In the genomic region with DNA sequence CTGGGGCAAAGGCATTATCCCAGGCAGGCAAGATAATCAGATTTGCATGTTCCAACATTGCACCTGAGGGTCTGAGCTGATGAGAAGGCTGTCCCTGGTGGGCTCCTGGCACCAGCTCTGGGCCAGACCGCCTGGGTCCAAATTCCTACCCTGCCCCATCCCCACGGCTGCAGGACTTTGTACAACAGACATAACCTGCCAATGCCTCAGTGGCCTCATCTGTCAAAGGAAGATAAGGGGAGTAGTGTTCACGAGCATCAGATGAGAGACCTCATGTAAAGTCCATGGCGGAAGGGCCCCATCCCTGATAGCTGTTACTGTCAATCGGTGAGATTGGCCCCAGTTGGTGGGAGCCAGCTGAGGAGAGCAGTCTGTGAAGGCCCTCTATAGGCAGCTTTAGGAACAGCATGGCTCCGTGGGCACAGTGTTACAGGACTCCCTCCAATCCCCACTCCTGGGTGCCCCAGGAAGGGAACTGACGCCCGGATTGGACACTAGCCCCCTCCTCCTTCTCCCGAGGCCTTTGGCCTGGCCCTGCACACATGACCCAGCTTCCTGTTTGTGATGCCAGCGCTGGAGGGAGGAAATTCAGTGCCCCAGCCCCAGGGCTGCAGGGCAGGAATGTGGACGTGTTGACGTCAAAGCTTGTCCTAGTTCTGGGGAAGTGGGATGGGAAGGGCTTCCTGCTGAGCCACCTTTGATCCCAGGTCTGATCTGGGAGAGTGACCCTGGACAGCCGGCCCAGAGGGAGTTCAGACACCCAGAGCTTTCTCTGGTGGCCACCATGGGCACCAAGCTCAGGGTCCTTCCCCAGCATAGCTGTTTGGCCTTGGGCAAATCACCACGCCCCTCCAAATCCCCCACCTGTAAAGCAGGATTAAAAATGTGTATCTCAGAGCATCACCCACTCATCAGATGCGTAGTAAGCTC, we compare ENCODE assay signal across 8 cellular contexts. TPM values are rescaled to one million over a fixed set of nuclear protein-coding genes. Genes with fewer than 3 reads are reported as not detected.
DNase-seq lines count a peak whose midpoint lies in the region; ATAC-seq and TF ChIP-seq lines count a peak whose summit lies in the region.

No MANE protein-coding gene starts in this region.

- H3K4me3 ChIP-seq in CD4-positive, alpha-beta memory T cell (ENCODE audit: low read length in 2 of 2), result no peak overlapping the region

- H3K36me3 ChIP-seq in CD4-positive, alpha-beta memory T cell (ENCODE audit: insufficient read depth, low read length), result no peaks in the 10 kb centered on the region

- H3K4me1 Mint-ChIP-seq in CD4-positive, alpha-beta memory T cell, result peaks cover 15 to 22% (median 17%) of the 10 kb centered on the region in 4 donors
- H3K4me1 Mint-ChIP-seq in type B pancreatic cell (ENCODE audit: unreplicated experiment), result peaks cover 9% of the 10 kb centered on the region

- no peaks in the 10 kb centered on the region for H3K9me3 ChIP-seq in CD4-positive, alpha-beta memory T cell (ENCODE audit: control insufficient read depth in 1 of 2, low read length in 2 of 2)

- no peaks in the 10 kb centered on the region for H3K9me3 Mint-ChIP-seq in CD4-positive, alpha-beta memory T cell
- no peaks in the 10 kb centered on the region for H3K9me3 Mint-ChIP-seq in activated naive CD4-positive, alpha-beta T cell treated with anti-CD3 and anti-CD28 coated beads, Interleukin-2, amount 50 U/mL, for 72 hours
- H3K9me3 Mint-ChIP-seq in type B pancreatic cell, result no peaks in the 10 kb centered on the region

- peak; percentile 58 to 69 (median 61) for DNase-seq in CD4-positive, alpha-beta memory T cell
- DNase-seq in HuH-7 (ENCODE audit: low spot score), result peak; percentile 83
- peak; percentile 74 for DNase-seq in SK-N-DZ (ENCODE audit: low spot score)
- peak in 1 of 2 donors; percentile 71 for DNase-seq in activated naive CD4-positive, alpha-beta T cell treated with anti-CD3 and anti-CD28 coated beads, Interleukin-2, amount 50 U/mL, for 72 hours (ENCODE audit: low spot score in 2 of 2)
- DNase-seq in head of caudate nucleus, result peak; percentile 54 to 89 (median 78)
- DNase-seq in posterior cingulate gyrus, result peak; percentile 40 to 95 (median 74)
- DNase-seq in type B pancreatic cell (ENCODE audit: extremely low spot score, unreplicated experiment), result no peak

- CTCF ChIA-PET in CD4-positive, alpha-beta memory T cell (lab: Charles Lee; ENCODE audit: partially characterized antibody), result interaction anchor here (0.7 to 11.7 kb wide), 45 partner anchors 9 to 321 kb away, joined by 3 to 547 read pairs (median 5); partner anchors contain the start of genes DUSP1 and RPL26L1

- no peak overlapping the region for H3K4me3 Mint-ChIP-seq in CD4-positive, alpha-beta memory T cell
- no peak overlapping the region for H3K4me3 Mint-ChIP-seq in type B pancreatic cell

- ATAC-seq in GM19372 (IDR thresholded peaks at IDR 0.05; ENCODE audit: low read depth, unreplicated experiment), result peak; percentile 79
- ATAC-seq in activated naive CD4-positive, alpha-beta T cell treated with anti-CD3 and anti-CD28 coated beads, Interleukin-2, amount 50 U/mL, for 72 hours, result peak; percentile 75 to 83

- no peak overlapping the region for H3K27ac ChIP-seq in CD4-positive, alpha-beta memory T cell (ENCODE audit: low read depth, low read length)

- no peaks in the 10 kb centered on the region for H3K36me3 Mint-ChIP-seq in CD4-positive, alpha-beta memory T cell
- no peaks in the 10 kb centered on the region for H3K36me3 Mint-ChIP-seq in activated naive CD4-positive, alpha-beta T cell treated with anti-CD3 and anti-CD28 coated beads, Interleukin-2, amount 50 U/mL, for 72 hours
- H3K36me3 Mint-ChIP-seq in type B pancreatic cell, result no peaks in the 10 kb centered on the region

- no peaks in the 10 kb centered on the region for H3K27me3 ChIP-seq in CD4-positive, alpha-beta memory T cell (ENCODE audit: insufficient read depth, low read length)

- peak overlapping the region in 5 of 7 donors; percentile 0 to 62 (median 41) for H3K27ac Mint-ChIP-seq in CD4-positive, alpha-beta memory T cell
- H3K27ac Mint-ChIP-seq in activated naive CD4-positive, alpha-beta T cell treated with anti-CD3 and anti-CD28 coated beads, Interleukin-2, amount 50 U/mL, for 72 hours, result no peak overlapping the region
- no peak overlapping the region for H3K27ac Mint-ChIP-seq in type B pancreatic cell

- H3K27me3 Mint-ChIP-seq in CD4-positive, alpha-beta memory T cell, result peaks cover 9 to 13% of the 10 kb centered on the region in 2 donors
- peaks cover 17% of the 10 kb centered on the region for H3K27me3 Mint-ChIP-seq in type B pancreatic cell

- peak; percentile 85 for TF ChIP-seq CTCF in type B pancreatic cell (conservative IDR thresholded peaks at IDR 0.05)

- peaks cover 11% of the 10 kb centered on the region for H3K4me1 ChIP-seq in CD4-positive, alpha-beta memory T cell (ENCODE audit: insufficient read depth, low read length)

- intact Hi-C loops in CD4-positive, alpha-beta memory T cell (cut with micrococcal nuclease), result loop anchor here (5.0 kb wide), 1 partner anchor 198 kb away; no protein-coding TSS in a partner anchor
- intact Hi-C loops in head of caudate nucleus (cut with DNase I), result loop anchor here (2.0 to 10.0 kb wide), 2 partner anchors 218 to 570 kb away; no protein-coding TSS in a partner anchor
- intact Hi-C loops in posterior cingulate gyrus (cut with DNase I), result no loop called here

- POLR2A ChIA-PET in CD4-positive, alpha-beta memory T cell (lab: Charles Lee; ENCODE audit: partially characterized antibody), result interaction anchor here (0.5 to 4.1 kb wide), 14 partner anchors 8 to 464 kb away, joined by 3 to 86 read pairs (median 4); partner anchors contain the start of genes DUSP1 and RPL26L1

RNA-seq across cellular contexts. Expression of gene DUSP1, which starts 56.2 kb away (rescaled TPM):
- total RNA-seq in CD4-positive, alpha-beta memory T cell, result 10 to 100 TPM; 18.0 to 18.8 TPM
- polyA plus RNA-seq in CD4-positive, alpha-beta memory T cell, result 100 to 1,000 TPM; 297 to 879 TPM
- polyA plus RNA-seq in SK-N-DZ (2014; cell fraction: cytosol; rRNA removed), result 22.7 and 24.2 TPM in 2 replicates
- polyA plus RNA-seq in SK-N-DZ (2014; cell fraction: nucleus; rRNA removed), result 28.9 and 31.9 TPM in 2 replicates
- 10 to 100 TPM; 12.0 to 17.6 TPM for total RNA-seq in activated naive CD4-positive, alpha-beta T cell treated with anti-CD3 and anti-CD28 coated beads, Interleukin-2, amount 50 U/mL, for 72 hours
- total RNA-seq in type B pancreatic cell (ENCODE audit: low replicate concordance), result 50.9 and 163 TPM in 2 replicates

Comparison
In these comparisons a context has a peak if more than half of its experiments do, and no peak if none do; other contexts are left out.
1. H3K27ac Mint-ChIP-seq: peak in CD4-positive, alpha-beta memory T cell (5 of 7); none in activated naive CD4-positive, alpha-beta T cell treated with anti-CD3 and anti-CD28 coated beads, Interleukin-2, amount 50 U/mL, for 72 hours (0 of 2) and type B pancreatic cell (single experiment).